17 cellular contexts compared by ENCODE assay signal in the genomic region with DNA sequence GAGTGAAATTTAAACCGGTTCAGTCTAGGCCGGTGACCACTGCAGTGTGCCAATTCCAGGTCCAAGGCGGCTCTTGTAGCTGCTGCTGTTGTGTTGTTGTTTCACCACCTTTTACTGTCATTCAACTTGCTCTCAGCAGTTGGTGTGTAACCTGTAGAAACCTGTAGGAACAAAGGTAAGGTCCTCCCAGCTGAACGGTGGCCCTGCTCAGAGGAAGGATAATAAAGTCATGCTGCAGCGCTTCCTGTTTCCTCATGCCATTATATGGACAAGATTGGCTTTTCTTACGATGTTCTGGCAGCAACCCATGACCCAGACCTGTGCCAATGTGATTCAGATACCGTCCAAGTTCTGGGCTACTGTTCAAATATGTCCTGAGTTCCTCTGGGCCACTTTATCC. TPM values are rescaled to one million over a fixed set of nuclear protein-coding genes. Genes with fewer than 3 reads are reported as not detected.
DNase-seq lines count a peak whose midpoint lies in the region; ATAC-seq and TF ChIP-seq lines count a peak whose summit lies in the region.
"Had no signal": no experiment of that assay in that cellular context is flagged by ENCODE, and none has a peak within 500 bp of the region (broad histone marks: within the 10 kb centered on the region; RNA-seq: fewer than 3 reads in every experiment).

No MANE protein-coding gene starts in this region.

- POLR2A ChIA-PET in PC-3 (lab: Charles Lee; ENCODE audit: unreplicated experiment): no interaction called here

- TF ChIP-seq CTCF in C4-2B (conservative IDR thresholded peaks at IDR 0.05) (no peak), PC-3 (conservative IDR thresholded peaks at IDR 0.05; ENCODE audit: low read depth, low read length) (no peak), dorsolateral prefrontal cortex (IDR thresholded peaks at IDR 0.05 in 54 of 56, conservative IDR thresholded peaks at IDR 0.05 in 2 of 56; ENCODE audit: low read depth in 1 of 56, partially characterized antibody in 56 of 56) (no peak)

- no peaks in the 10 kb centered on the region for H4K20me1 ChIP-seq in PC-3 (ENCODE audit: low read length)
- H4K20me1 ChIP-seq: BLaER1 treated with 17β-estradiol and CSF1 and Interleukin-3, amounts not matched to agents 10 nM and 100 nM had no signal

- H3K9me3 ChIP-seq in PC-3 (ENCODE audit: low read length): no peaks in the 10 kb centered on the region
- H3K9me3 ChIP-seq: BLaER1 treated with 17β-estradiol and CSF1 and Interleukin-3, amounts not matched to agents 10 nM and 100 nM had no signal

- intact Hi-C loops in PC-3 (cut with micrococcal nuclease): no loop called here
- intact Hi-C loops in dorsolateral prefrontal cortex (cut with DNase I): no loop called here

- H3K9ac ChIP-seq in PC-3 (ENCODE audit: low read length): no peak overlapping the region
- H3K9ac ChIP-seq: BLaER1 treated with 17β-estradiol and CSF1 and Interleukin-3, amounts not matched to agents 10 nM and 100 nM; KMS-11 had no signal

- no peaks in the 10 kb centered on the region for H3K9me2 ChIP-seq in PC-3 (replicated peaks; ENCODE audit: low read length)

- no peaks in the 10 kb centered on the region for H3K4me1 ChIP-seq in PC-3 (ENCODE audit: insufficient read depth, low read length)

- ATAC-seq in PC-3 (no peak), GM21528 (IDR thresholded peaks at IDR 0.05; ENCODE audit: low FRiP score, unreplicated experiment) (no peak)
- ATAC-seq: Panc1 had no signal

- no peak for DNase-seq in PC-3
- DNase-seq in dorsolateral prefrontal cortex: no peak
- DNase-seq in T-helper 2 cell: no peak
- no peak for DNase-seq in medulla oblongata (ENCODE audit: extremely low spot score)
- no peak for DNase-seq in ACHN
- DNase-seq: DND-41, HFFc6, NCI-H1436 treated with DMSO at 0.1 percent for 48 hours, NCI-H2029 treated with DMSO at 0.1 percent for 48 hours, NCI-H510A treated with DMSO at 0.1 percent for 48 hours, NCI-H82 had no signal

- no peaks in the 10 kb centered on the region for H3F3A ChIP-seq in PC-3 (ENCODE audit: low read length, unreplicated experiment)

- no peaks in the 10 kb centered on the region for H3K36me3 ChIP-seq in PC-3 (ENCODE audit: low read depth, low read length)
- H3K36me3 ChIP-seq: BLaER1 treated with 17β-estradiol and CSF1 and Interleukin-3, amounts not matched to agents 10 nM and 100 nM had no signal

- no peaks in the 10 kb centered on the region for H3K27me3 ChIP-seq in PC-3 (ENCODE audit: low read length)
- no peaks in the 10 kb centered on the region for H3K27me3 ChIP-seq in dorsolateral prefrontal cortex
- H3K27me3 ChIP-seq in layer of hippocampus (ENCODE audit: control insufficient read depth, insufficient read depth, low read length): no peaks in the 10 kb centered on the region
- H3K27me3 ChIP-seq: BLaER1 treated with 17β-estradiol and CSF1 and Interleukin-3, amounts not matched to agents 10 nM and 100 nM had no signal

- H3K27ac ChIP-seq in C4-2B (peak overlapping the region; percentile 23), PC-3 (ENCODE audit: low read length) (no peak overlapping the region), dorsolateral prefrontal cortex (peak overlapping the region; percentile 11 to 97 (median 91)), layer of hippocampus (ENCODE audit: low read depth, low read length) (peak overlapping the region; percentile 80)
- H3K27ac ChIP-seq: BLaER1 treated with 17β-estradiol and CSF1 and Interleukin-3, amounts not matched to agents 10 nM and 100 nM; KMS-11 had no signal

- no peaks in the 10 kb centered on the region for H3K79me2 ChIP-seq in PC-3 (ENCODE audit: low read length)

- no TSS peak for BruUV-seq in PC-3 (replicated peaks; lab: Mats Ljungman, UMichigan)

- H2AFZ ChIP-seq in PC-3 (ENCODE audit: low read length): peak overlapping the region; percentile 50; the same call in 1 of the 2 replicates

- no peak overlapping the region for H3K4me2 ChIP-seq in PC-3 (ENCODE audit: low read length)
- H3K4me2 ChIP-seq: KMS-11 had no signal

- H3K4me3 ChIP-seq in PC-3 (ENCODE audit: low read length) (no peak overlapping the region), dorsolateral prefrontal cortex (no peak overlapping the region)
- H3K4me3 ChIP-seq: BLaER1 treated with 17β-estradiol and CSF1 and Interleukin-3, amounts not matched to agents 10 nM and 100 nM had no signal

- CTCF ChIA-PET in PC-3 (lab: Charles Lee): interaction anchor here (0.7 kb wide), 1 partner anchor 147 kb away, joined by 3 read pairs; no protein-coding TSS in a partner anchor

- in situ Hi-C loops in ACHN (cut with HindIII; ENCODE audit: low pct_ligation_motif_present, low pct_unique_long_range_greater_than_20kb, low sequenced_read_pairs): no loop called here

RNA-seq across cellular contexts. Expression of a gene that starts 13.4 kb away (rescaled TPM):
- total RNA-seq in PC-3 (2014; rRNA removed) (0.23 TPM in 1 of 2 replicates, not detected in the other), dorsolateral prefrontal cortex (10 to 100 TPM; 11.4 to 62.1 (median 20.1) TPM)
- total RNA-seq: HFFc6 had no signal

Comparison
In these comparisons a context has a peak if more than half of its experiments do, and no peak if none do; other contexts are left out.
1. RNA of a gene that starts 13.4 kb away (total RNA-seq): 11.4 to 62.1 TPM in dorsolateral prefrontal cortex; 0.23 TPM in PC-3; every median in the first group is over 10 times any median in the second.